In genomic region chr2:84991404-84992151, GRCh38 we compare ENCODE assay signal across 1 cellular context.
TF ChIP-seq lines count a peak whose summit lies in the region.

No MANE protein-coding gene starts in this region.

TF ChIP-seq in GM23338, 12 proteins besides CTCF, POLR2A, EP300 and RAD21 (continued from another document):
- no peak for TF ChIP-seq ZNF462 (CRISPR knock-in tag; IDR thresholded peaks at IDR 0.05)
- no peak for TF ChIP-seq NANOG (IDR thresholded peaks at IDR 0.05; ENCODE audit: borderline replicate concordance)
- TF ChIP-seq REST (IDR thresholded peaks at IDR 0.05; ENCODE audit: unreplicated experiment) = no peak
- TF ChIP-seq ZNF114 (CRISPR knock-in tag; IDR thresholded peaks at IDR 0.05) = no peak
